ENCODE assay signal across 12 cellular contexts in genomic region chr21:46096596-46096981, GRCh38. TPM values are rescaled to one million over a fixed set of nuclear protein-coding genes. Genes with fewer than 3 reads are reported as not detected.
DNase-seq lines count a peak whose midpoint lies in the region; ATAC-seq, FAIRE-seq and TF ChIP-seq lines count a peak whose summit lies in the region.
"Had no signal": no experiment of that assay in that cellular context is flagged by ENCODE, and none has a peak within 500 bp of the region (broad histone marks: within the 10 kb centered on the region; RNA-seq: fewer than 3 reads in every experiment).

No MANE protein-coding gene starts in this region.

- peaks cover 4% of the 10 kb centered on the region for H3K4me1 Mint-ChIP-seq in neural crest cell

- H3K18ac ChIP-seq in trophoblast cell (ENCODE audit: low read length): no peak overlapping the region

- H3K36me3 ChIP-seq in trophoblast cell (ENCODE audit: control insufficient read depth in 1 of 2, insufficient read depth in 2 of 2, low read length in 2 of 2): no peaks in the 10 kb centered on the region
- H3K36me3 ChIP-seq: neutrophil had no signal

- H3K4me3 Mint-ChIP-seq in neural crest cell: peak overlapping the region; percentile 59

- peaks cover 2 to 6% of the 10 kb centered on the region in 2 experiments for H3K4me1 ChIP-seq in trophoblast cell (ENCODE audit: control insufficient read depth in 1 of 2, insufficient read depth in 2 of 2, low read length in 2 of 2)

- WGBS in trophoblast cell (ENCODE audit: extremely low coverage, insufficient coverage, insufficient read length): no CpG with 5 or more reads among the region's 8 CpGs

- H2BK120ac ChIP-seq in trophoblast cell (ENCODE audit: insufficient read depth, low read length, poor library complexity): no peak overlapping the region

- POLR2A ChIA-PET in AG04449 (lab: Yijun Ruan, JAX): interaction anchor here (1.2 to 1.7 kb wide), 2 partner anchors 12 to 17 kb away, joined by 7 to 9 read pairs; no protein-coding TSS in a partner anchor

- TF ChIP-seq POLR2A in GM12891 (IDR thresholded peaks at IDR 0.05; ENCODE audit: low read depth, low read length): no peak

- H3K79me2 ChIP-seq in trophoblast cell (ENCODE audit: control insufficient read depth, insufficient read depth, low read length, poor library complexity): peaks cover 3% of the 10 kb centered on the region

- H2BK12ac ChIP-seq in trophoblast cell (ENCODE audit: low read length): no peak overlapping the region

- H2BK5ac ChIP-seq in trophoblast cell (ENCODE audit: low read depth, low read length, poor library complexity): no peak overlapping the region

- H3K27ac ChIP-seq in coronary artery (peak overlapping the region; percentile 97 to 99), trophoblast cell (ENCODE audit: low read depth, low read length) (no peak overlapping the region)
- H3K27ac ChIP-seq: neutrophil had no signal

- H3K4ac ChIP-seq in trophoblast cell (ENCODE audit: low read depth, low read length): no peak overlapping the region

- ATAC-seq in HG02798 (IDR thresholded peaks at IDR 0.05; ENCODE audit: poor library complexity, unreplicated experiment): no peak

- H3K27me3 Mint-ChIP-seq in neural crest cell (ENCODE audit: low read depth): peaks cover 36% of the 10 kb centered on the region

- CTCF ChIA-PET in AG04449 (lab: Yijun Ruan, JAX): interaction anchor here (0.8 to 6.9 kb wide), 4 partner anchors 47 to 125 kb away, joined by 3 to 63 read pairs (median 3); partner anchors contain the start of gene COL6A1

- FAIRE-seq in GM19239 (lab: Jason Lieb, UNC): no peak
- FAIRE-seq in GM12891 (lab: Jason Lieb, UNC): no peak
- FAIRE-seq: colon, RCC 7860 had no signal

- no peak overlapping the region for H3K4me2 ChIP-seq in trophoblast cell (ENCODE audit: low read length)

- H3K27me3 ChIP-seq in trophoblast cell (ENCODE audit: insufficient read depth, low read length): peaks cover 4% of the 10 kb centered on the region

- H3K9me3 ChIP-seq in trophoblast cell (ENCODE audit: insufficient read depth, low read depth, low read length): peaks cover 5% of the 10 kb centered on the region
- H3K9me3 ChIP-seq: neutrophil had no signal

- no peak overlapping the region for H4K91ac ChIP-seq in trophoblast cell (ENCODE audit: low read depth, low read length)

- no peak for TF ChIP-seq CTCF in AG04449 (IDR thresholded peaks at IDR 0.05; ENCODE audit: insufficient read depth, low read length, missing control alignments)
- no peak for TF ChIP-seq CTCF in coronary artery (IDR thresholded peaks at IDR 0.05)
- no peak for TF ChIP-seq CTCF in neural crest cell (conservative IDR thresholded peaks at IDR 0.05)

- H3K4me3 ChIP-seq in AG04449 (ENCODE audit: low read depth, low read length) (peak overlapping the region; percentile 81), coronary artery (peak overlapping the region; percentile 96), trophoblast cell (ENCODE audit: low read depth, low read length) (no peak overlapping the region)

- no peak overlapping the region for H4K8ac ChIP-seq in trophoblast cell (ENCODE audit: low read depth, low read length)

- no peak overlapping the region for H3K14ac ChIP-seq in trophoblast cell (ENCODE audit: low read length)

- peaks cover 5% of the 10 kb centered on the region for H3K9me3 Mint-ChIP-seq in neural crest cell

- no peak overlapping the region for H4K12ac ChIP-seq in trophoblast cell (ENCODE audit: low read depth, low read length)

- H3K9ac ChIP-seq in trophoblast cell (ENCODE audit: low read length): no peak overlapping the region

- peaks cover 9% of the 10 kb centered on the region for H3K36me3 Mint-ChIP-seq in neural crest cell (ENCODE audit: low read depth)

- H3K79me1 ChIP-seq in trophoblast cell (ENCODE audit: low read length): peaks cover 2% of the 10 kb centered on the region

- H3K23ac ChIP-seq in trophoblast cell (ENCODE audit: low read length): no peak overlapping the region

- H3K27ac Mint-ChIP-seq in neural crest cell (ENCODE audit: unreplicated experiment): no peak overlapping the region

- no peak overlapping the region for H2AFZ ChIP-seq in trophoblast cell (ENCODE audit: insufficient read depth, low read length, poor library complexity)

- no peak overlapping the region for H2AK5ac ChIP-seq in trophoblast cell (ENCODE audit: low read length)

- DNase-seq in AG04449 (ENCODE audit: low read depth, low spot score) (no peak), GM19239 (ENCODE audit: insufficient read length, low spot score) (peak; percentile 7), coronary artery (ENCODE audit: low spot score) (peak; percentile 73), neural crest cell (ENCODE audit: low read depth, low spot score) (no peak), GM12891 (ENCODE audit: insufficient read length, low spot score) (no peak), kidney tubule cell (ENCODE audit: low spot score) (no peak), trophoblast cell (no peak)
- DNase-seq: NCI-H2107 had no signal

TF ChIP-seq in GM12891, 5 proteins besides CTCF, POLR2A, EP300 and RAD21:
- TF ChIP-seq SPI1 (IDR thresholded peaks at IDR 0.05; ENCODE audit: low read depth, low read length): no peak
- TF ChIP-seq TAF1 (IDR thresholded peaks at IDR 0.05; ENCODE audit: low read depth, low read length): no peak
- no peak for TF ChIP-seq POLR2AphosphoS5 (IDR thresholded peaks at IDR 0.05; ENCODE audit: low read depth, low read length)
- no peak for TF ChIP-seq POU2F2 (IDR thresholded peaks at IDR 0.05; ENCODE audit: low read depth, low read length)
- no peak for TF ChIP-seq PAX5 (IDR thresholded peaks at IDR 0.05; ENCODE audit: insufficient read depth, low read length, severe bottlenecking)

RNA-seq across cellular contexts. Expression of gene COL6A2, which starts 1.3 kb away (rescaled TPM):
- 17.8 and 18.5 TPM in 2 replicates for total RNA-seq in neural crest cell
- polyA plus RNA-seq in GM12891 (2012; ENCODE audit: low read depth, missing spikeins): 1.5 TPM
- 53.6 and 55.1 TPM in 2 replicates for polyA plus RNA-seq in trophoblast cell (2013)

RNA-seq across cellular contexts. Expression of gene FTCD, which starts 58.8 kb away (rescaled TPM):
- 1.4 and 1.8 TPM in 2 replicates for total RNA-seq in neural crest cell
- polyA plus RNA-seq in GM12891 (2012; ENCODE audit: low read depth, missing spikeins): 0.45 TPM
- 1.0 and 1.4 TPM in 2 replicates for polyA plus RNA-seq in trophoblast cell (2013)

Comparison
In these comparisons a context has a peak if more than half of its experiments do, and no peak if none do; other contexts are left out.
1. DNase-seq: peak in GM19239 (single experiment) and coronary artery (single experiment); none in AG04449 (single experiment), neural crest cell (single experiment), GM12891 (single experiment), kidney tubule cell (single experiment) and trophoblast cell (0 of 2).